In the genomic region with DNA sequence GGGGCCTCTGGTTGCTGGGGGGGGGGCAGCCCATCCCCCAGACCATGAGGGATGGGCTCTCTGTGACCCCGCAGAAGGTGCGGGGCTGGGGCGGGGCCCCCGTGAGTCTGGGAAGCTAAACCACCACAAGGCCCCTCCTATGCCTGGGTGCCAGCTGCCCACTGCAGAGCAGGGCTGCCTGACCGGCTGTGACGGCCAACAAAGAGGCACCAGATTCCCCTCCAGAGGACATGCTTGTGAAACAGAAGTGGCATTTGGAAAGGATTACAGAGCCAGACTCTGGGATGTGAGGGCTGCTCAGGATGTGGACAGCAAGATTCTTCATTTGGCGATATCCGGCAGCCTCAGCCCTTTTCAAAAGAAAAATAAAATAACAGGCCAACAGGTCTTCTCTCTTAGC, we compare ENCODE assay signal across 14 cellular contexts. TPM values are rescaled to one million over a fixed set of nuclear protein-coding genes. Genes with fewer than 3 reads are reported as not detected.
"Had no signal": no experiment of that assay in that cellular context is flagged by ENCODE, and none has a peak within 500 bp of the region (broad histone marks: within the 10 kb centered on the region; RNA-seq: fewer than 3 reads in every experiment).

No MANE protein-coding gene starts in this region.

- H3K4me1 ChIP-seq: ascending aorta, tibial artery had no signal

- H3K36me3 ChIP-seq: ascending aorta, tibial artery had no signal

- H3K27me3 ChIP-seq: ascending aorta had no signal

- H3K27ac ChIP-seq: ascending aorta, tibial artery had no signal

- H3K4me3 ChIP-seq: ascending aorta, tibial artery had no signal

- H3K9me3 ChIP-seq: ascending aorta, tibial artery had no signal

- DNase-seq: activated CD4-positive, alpha-beta memory T cell treated with anti-CD3 and anti-CD28 coated beads, Interleukin-2, amount 10 ng/mL, durations not matched to agents 7 days and 5 days; activated CD4-positive, alpha-beta T cell treated with anti-CD3 and anti-CD28 coated beads for 4 hours; activated naive CD4-positive, alpha-beta T cell treated with anti-CD3 and anti-CD28 coated beads, Interleukin-2, amount 10 ng/mL, durations not matched to agents 7 days and 5 days; activated T-cell treated with anti-CD3 and anti-CD28 coated beads, Interleukin-2, amount 50 U/mL, for 24 hours; dermis blood vessel endothelial cell; erythroblast; left colon; mammary epithelial cell; T-helper 2 cell; tibial artery had no signal

RNA-seq across cellular contexts. Expression of a gene that starts 16.5 kb away (rescaled TPM):
- total RNA-seq: activated CD4-positive, alpha-beta memory T cell treated with anti-CD3 and anti-CD28 coated beads, Interleukin-2, amount 10 ng/mL, durations not matched to agents 7 days and 5 days; ascending aorta; bronchial epithelial cell; chondrocyte; dermis blood vessel endothelial cell; osteoblast had no signal

RNA-seq across cellular contexts. Expression of a gene that starts 49.9 kb away (rescaled TPM):
- total RNA-seq: chondrocyte had no signal
